ENCODE assay signal across 20 cellular contexts in genomic region chr12:122803937-122804336, GRCh38. TPM values are rescaled to one million over a fixed set of nuclear protein-coding genes. Genes with fewer than 3 reads are reported as not detected.
DNase-seq lines count a peak whose midpoint lies in the region; ATAC-seq and TF ChIP-seq lines count a peak whose summit lies in the region.
"Had no signal": no experiment of that assay in that cellular context is flagged by ENCODE, and none has a peak within 500 bp of the region (broad histone marks: within the 10 kb centered on the region; RNA-seq: fewer than 3 reads in every experiment).

No MANE protein-coding gene starts in this region.

- H3K27ac ChIP-seq in HCT116 (ENCODE audit: low read depth, low read length) (no peak overlapping the region), VCaP (peak overlapping the region; percentile 40)
- H3K27ac ChIP-seq: A549; BLaER1 treated with 17β-estradiol and CSF1 and Interleukin-3, amounts not matched to agents 10 nM and 100 nM had no signal

- no peaks in the 10 kb centered on the region for H3K9me3 ChIP-seq in HCT116 (ENCODE audit: control insufficient read depth in 1 of 2, insufficient read depth in 1 of 2, low read depth in 1 of 2, low read length in 2 of 2)
- H3K9me3 ChIP-seq in mucosa of stomach (ENCODE audit: control insufficient read depth, low read length): no peaks in the 10 kb centered on the region
- H3K9me3 ChIP-seq: A549; BE2C; BLaER1 treated with 17β-estradiol and CSF1 and Interleukin-3, amounts not matched to agents 10 nM and 100 nM had no signal

- no TSS peak for BruUV-seq in HCT116 (replicated peaks; lab: Mats Ljungman, UMichigan)

- TF ChIP-seq RAD21 in HCT116 (IDR thresholded peaks at IDR 0.05; ENCODE audit: low read depth): no peak

- CTCF ChIA-PET in HCT116 (lab: Charles Lee): interaction anchor here (1.5 kb wide), 1 partner anchor 10 kb away, joined by 7 read pairs; no protein-coding TSS in a partner anchor

- TF ChIP-seq CTCF in HCT116 (IDR thresholded peaks at IDR 0.05 in 2 of 3, conservative IDR thresholded peaks at IDR 0.05 in 1 of 3; ENCODE audit: borderline replicate concordance in 1 of 3, insufficient read depth in 1 of 3, low read depth in 2 of 3, low read length in 2 of 3) (no peak), VCaP (conservative IDR thresholded peaks at IDR 0.05) (no peak)

- H3K4me1 ChIP-seq in HCT116 (ENCODE audit: control insufficient read depth in 1 of 2, insufficient read depth in 2 of 2, low read length in 2 of 2): peaks cover 13 to 43% of the 10 kb centered on the region in 2 experiments
- H3K4me1 ChIP-seq in mucosa of stomach (ENCODE audit: control insufficient read depth, insufficient read depth, low read length): peaks cover 7% of the 10 kb centered on the region
- H3K4me1 ChIP-seq: A549, BE2C had no signal

- H3K4me3 ChIP-seq in HCT116 (replicated peaks in 1 of 2; ENCODE audit: low read depth in 1 of 2, low read length in 2 of 2): no peak overlapping the region
- no peak overlapping the region for H3K4me3 ChIP-seq in mucosa of stomach (ENCODE audit: low read length)
- H3K4me3 ChIP-seq: A549; BLaER1 treated with 17β-estradiol and CSF1 and Interleukin-3, amounts not matched to agents 10 nM and 100 nM; GM23338 had no signal

- H3K9ac ChIP-seq in HCT116 (ENCODE audit: low read length) (no peak overlapping the region), mucosa of stomach (ENCODE audit: low read length) (peak overlapping the region; percentile 28)
- H3K9ac ChIP-seq: BLaER1 treated with 17β-estradiol and CSF1 and Interleukin-3, amounts not matched to agents 10 nM and 100 nM had no signal

- no peaks in the 10 kb centered on the region for H3K9me2 ChIP-seq in HCT116 (ENCODE audit: insufficient read depth)

- H4K20me1 ChIP-seq in HCT116 (ENCODE audit: insufficient read depth): no peaks in the 10 kb centered on the region
- H4K20me1 ChIP-seq: BLaER1 treated with 17β-estradiol and CSF1 and Interleukin-3, amounts not matched to agents 10 nM and 100 nM had no signal

- DNase-seq in HCT116 (ENCODE audit: low read depth, low spot score) (no peak), erythroblast (lab: John Stamatoyannopoulos, UW) (no peak), COR-L47 (lab: John Stamatoyannopoulos, UW) (no peak)
- no peak for DNase-seq in stimulated activated CD4-positive, alpha-beta T cell treated with anti-CD3 and anti-CD28 coated beads, Interleukin-4, amount 100 ng/mL, for 1 hour
- DNase-seq: 8988T; ACHN; AML-193; BE2C; Calu3; CD4-positive, alpha-beta T cell; CD8-positive, alpha-beta memory T cell; DMS53; DMS79 treated with DMSO at 0.1 percent for 48 hours; GF-D8; H9 had no signal

- no peak for TF ChIP-seq POLR2A in HCT116 (IDR thresholded peaks at IDR 0.05; ENCODE audit: borderline replicate concordance, extremely low read depth, insufficient read depth, insufficient read length)
- TF ChIP-seq POLR2A in erythroblast (IDR thresholded peaks at IDR 0.05; ENCODE audit: low read length): no peak

- no peak for ATAC-seq in HCT116
- ATAC-seq: A549, GM23338 had no signal

- intact Hi-C loops in HCT116 (cut with micrococcal nuclease): no loop called here

- POLR2A ChIA-PET in HCT116 (lab: Charles Lee): no interaction called here

- H3K36me3 ChIP-seq in HCT116 (ENCODE audit: control insufficient read depth in 1 of 2, insufficient read depth in 2 of 2, low read length in 2 of 2): no peaks in the 10 kb centered on the region
- H3K36me3 ChIP-seq in mucosa of stomach (ENCODE audit: control insufficient read depth, insufficient read depth, low read length): no peaks in the 10 kb centered on the region
- H3K36me3 ChIP-seq: BE2C had no signal

- no peaks in the 10 kb centered on the region for H3K79me2 ChIP-seq in HCT116 (ENCODE audit: insufficient read depth, low read length)

- H3K4me2 ChIP-seq in HCT116 (ENCODE audit: low read length): peak overlapping the region; percentile 65; the same call in 1 of the 2 replicates
- H3K4me2 ChIP-seq: A549; BLaER1 treated with 17β-estradiol and CSF1 and Interleukin-3, amounts not matched to agents 10 nM and 100 nM; GM23338 had no signal

- no peak overlapping the region for H2AFZ ChIP-seq in HCT116 (ENCODE audit: low read depth, low read length, poor library complexity, severe bottlenecking)
- H2AFZ ChIP-seq: GM23338 had no signal

- RAD21 ChIA-PET in HCT116 (lab: Charles Lee; ENCODE audit: low non-redundant PET in 1 of 2, low total read pairs in 2 of 2, uncharacterized antibody in 2 of 2, unreplicated experiment in 2 of 2): no interaction called here

- H3K27me3 ChIP-seq in HCT116 (ENCODE audit: insufficient read depth, low read length): no peaks in the 10 kb centered on the region
- no peaks in the 10 kb centered on the region for H3K27me3 ChIP-seq in mucosa of stomach (ENCODE audit: control insufficient read depth, insufficient read depth, low read length)
- H3K27me3 ChIP-seq: BE2C; BLaER1 treated with 17β-estradiol and CSF1 and Interleukin-3, amounts not matched to agents 10 nM and 100 nM had no signal

TF ChIP-seq in HCT116, 20 proteins besides CTCF, POLR2A, EP300 and RAD21:
- no peak for TF ChIP-seq SRF (IDR thresholded peaks at IDR 0.05; ENCODE audit: low read depth)
- no peak for TF ChIP-seq ZNF274 (IDR thresholded peaks at IDR 0.05; ENCODE audit: low read depth, low read length)
- TF ChIP-seq, protein P1, sequence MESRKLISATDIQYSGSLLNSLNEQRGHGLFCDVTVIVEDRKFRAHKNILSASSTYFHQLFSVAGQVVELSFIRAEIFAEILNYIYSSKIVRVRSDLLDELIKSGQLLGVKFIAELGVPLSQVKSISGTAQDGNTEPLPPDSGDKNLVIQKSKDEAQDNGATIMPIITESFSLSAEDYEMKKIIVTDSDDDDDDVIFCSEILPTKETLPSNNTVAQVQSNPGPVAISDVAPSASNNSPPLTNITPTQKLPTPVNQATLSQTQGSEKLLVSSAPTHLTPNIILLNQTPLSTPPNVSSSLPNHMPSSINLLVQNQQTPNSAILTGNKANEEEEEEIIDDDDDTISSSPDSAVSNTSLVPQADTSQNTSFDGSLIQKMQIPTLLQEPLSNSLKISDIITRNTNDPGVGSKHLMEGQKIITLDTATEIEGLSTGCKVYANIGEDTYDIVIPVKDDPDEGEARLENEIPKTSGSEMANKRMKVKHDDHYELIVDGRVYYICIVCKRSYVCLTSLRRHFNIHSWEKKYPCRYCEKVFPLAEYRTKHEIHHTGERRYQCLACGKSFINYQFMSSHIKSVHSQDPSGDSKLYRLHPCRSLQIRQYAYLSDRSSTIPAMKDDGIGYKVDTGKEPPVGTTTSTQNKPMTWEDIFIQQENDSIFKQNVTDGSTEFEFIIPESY (IDR thresholded peaks at IDR 0.05; ENCODE audit: extremely low read depth, insufficient replicate concordance, low read length): no peak
- TF ChIP-seq SP1 (IDR thresholded peaks at IDR 0.05; ENCODE audit: low read depth): no peak
- no peak for TF ChIP-seq EGR1 (IDR thresholded peaks at IDR 0.05; ENCODE audit: low read depth)
- no peak for TF ChIP-seq SIN3A (IDR thresholded peaks at IDR 0.05; ENCODE audit: low read depth)
- no peak for TF ChIP-seq EZH2phosphoT487 (IDR thresholded peaks at IDR 0.05; ENCODE audit: borderline replicate concordance)
- TF ChIP-seq, protein P2, sequence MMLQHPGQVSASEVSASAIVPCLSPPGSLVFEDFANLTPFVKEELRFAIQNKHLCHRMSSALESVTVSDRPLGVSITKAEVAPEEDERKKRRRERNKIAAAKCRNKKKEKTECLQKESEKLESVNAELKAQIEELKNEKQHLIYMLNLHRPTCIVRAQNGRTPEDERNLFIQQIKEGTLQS (IDR thresholded peaks at IDR 0.05): no peak
- TF ChIP-seq REST (IDR thresholded peaks at IDR 0.05; ENCODE audit: low read depth): no peak
- TF ChIP-seq ZFX (IDR thresholded peaks at IDR 0.05): no peak
- no peak for TF ChIP-seq ELF1 (IDR thresholded peaks at IDR 0.05; ENCODE audit: borderline replicate concordance, low read depth)
- TF ChIP-seq EZH2 (IDR thresholded peaks at IDR 0.05): no peak
- TF ChIP-seq TCF7L2 (IDR thresholded peaks at IDR 0.05; ENCODE audit: borderline replicate concordance, extremely low read depth, insufficient read depth, insufficient read length): no peak

RNA-seq across cellular contexts. Expression of gene CCDC62, which starts 29.6 kb away (rescaled TPM):
- total RNA-seq in HCT116 (2021; ENCODE audit: unreplicated experiment): 1.7 TPM
- 0.24 and 0.48 TPM in 2 replicates for polyA plus RNA-seq in HCT116 (2012)

RNA-seq across cellular contexts. Expression of gene HIP1R, which starts 31.3 kb away (rescaled TPM):
- 57.8 TPM for total RNA-seq in HCT116 (2021; ENCODE audit: unreplicated experiment)
- polyA plus RNA-seq in HCT116 (2012): 36.7 and 38.8 TPM in 2 replicates

RNA-seq across cellular contexts. Expression of gene DENR, which starts 51.3 kb away (rescaled TPM):
- 59.1 TPM for total RNA-seq in HCT116 (2021; ENCODE audit: unreplicated experiment)
- polyA plus RNA-seq in HCT116 (2012): 15.0 and 20.7 TPM in 2 replicates
